Comparison of ENCODE assay signal across 1 cellular context in genomic region chr5:37626266-37626665, GRCh38.
TF ChIP-seq lines count a peak whose summit lies in the region.

No MANE protein-coding gene starts in this region.

TF ChIP-seq in WTC11, 78 proteins besides CTCF, POLR2A, EP300 and RAD21 (continued from another document):
- no peak for TF ChIP-seq STAT6 (CRISPR knock-in tag; conservative IDR thresholded peaks at IDR 0.05; ENCODE audit: low read depth)
- TF ChIP-seq ERG (CRISPR knock-in tag; IDR thresholded peaks at IDR 0.05), result no peak
- no peak for TF ChIP-seq USF2 (CRISPR knock-in tag; IDR thresholded peaks at IDR 0.05)
- no peak for TF ChIP-seq ZNF416 (CRISPR knock-in tag; IDR thresholded peaks at IDR 0.05)
- no peak for TF ChIP-seq CREB1 (CRISPR knock-in tag; IDR thresholded peaks at IDR 0.05)
- no peak for TF ChIP-seq ZNF671 (CRISPR knock-in tag; IDR thresholded peaks at IDR 0.05)
- TF ChIP-seq RELA (CRISPR knock-in tag; IDR thresholded peaks at IDR 0.05; ENCODE audit: borderline replicate concordance), result no peak
